In the genomic region with DNA sequence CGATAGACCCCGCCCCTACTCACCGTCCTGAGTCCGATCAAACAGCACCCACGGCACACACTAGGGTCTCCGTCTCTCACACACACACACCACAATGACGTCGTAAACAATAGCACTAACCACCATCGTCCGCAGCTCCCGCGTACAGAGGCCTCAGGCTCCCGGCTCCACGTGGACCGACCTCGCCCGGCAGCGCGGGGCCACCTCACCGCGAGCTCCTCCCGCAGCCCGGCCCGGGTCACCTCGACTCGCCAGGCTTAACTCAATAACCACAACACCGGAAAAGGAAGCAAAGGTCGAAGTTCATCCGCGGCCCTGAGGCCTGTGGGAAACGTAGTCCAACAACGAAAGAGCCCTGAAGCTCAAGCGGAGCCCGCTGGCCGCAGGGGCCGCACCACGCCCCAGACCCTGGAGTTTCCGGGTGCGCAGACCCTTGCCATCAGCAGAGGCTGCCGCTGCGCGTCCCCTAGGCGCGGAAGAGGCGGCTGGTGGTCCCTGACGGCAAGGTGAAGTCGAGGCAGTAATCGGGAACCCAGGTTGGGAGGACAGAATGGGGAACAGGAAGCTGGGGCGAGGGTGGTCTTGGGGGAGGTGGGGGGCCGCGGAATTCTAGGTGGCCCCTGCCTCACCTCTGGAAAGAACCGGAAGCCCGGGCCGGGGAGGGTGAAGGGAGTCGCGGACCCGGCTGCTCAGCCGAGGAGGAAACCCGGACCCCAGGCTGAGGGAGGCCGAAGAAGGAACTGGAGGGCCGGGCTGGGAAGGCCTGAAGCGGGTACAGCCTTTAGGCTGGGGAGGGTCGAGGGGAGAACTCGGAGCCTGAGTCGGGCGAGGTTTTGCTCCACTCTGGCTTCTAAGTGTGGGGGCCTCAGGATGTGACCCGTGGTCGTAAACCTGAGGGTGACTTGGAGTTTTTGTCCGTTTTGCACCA, we compare ENCODE assay signal across 8 cellular contexts. TPM values are rescaled to one million over a fixed set of nuclear protein-coding genes. Genes with fewer than 3 reads are reported as not detected.
DNase-seq lines count a peak whose midpoint lies in the region; ATAC-seq and TF ChIP-seq lines count a peak whose summit lies in the region.

A gene (minus strand): TSS at position 273 of the 928 bp plus-strand sequence. CDS start 946 bp downstream, outside the sequence.

- peak within 1 kb of the TSS; percentile 55 to 93 (median 79) for H3K4me3 ChIP-seq in heart left ventricle

- H3K9me3 ChIP-seq in heart left ventricle, result peaks cover 0 to 41% (median 3%) of the 10 kb centered on the region in 12 donors

- peaks cover 36% of the 10 kb centered on the region for H3K4me1 Mint-ChIP-seq in activated naive CD8-positive, alpha-beta T cell treated with anti-CD3 and anti-CD28 coated beads, Interleukin-2, amount 50 U/mL, for 24 hours
- H3K4me1 Mint-ChIP-seq in type B pancreatic cell (ENCODE audit: unreplicated experiment), result peaks cover 17% of the 10 kb centered on the region

- 0 to 1% (median 1%) methylated on average over 54 to 69 of the region's 69 CpGs for WGBS in heart left ventricle, 4 donors

- H3K27me3 ChIP-seq in heart left ventricle, result no peaks in the 10 kb centered on the region

- TF ChIP-seq POLR2A in heart left ventricle (IDR thresholded peaks at IDR 0.05), result peak; percentile 62 to 82

- peak within 1 kb of the TSS; percentile 92 for H3K27ac Mint-ChIP-seq in activated naive CD8-positive, alpha-beta T cell treated with anti-CD3 and anti-CD28 coated beads, Interleukin-2, amount 50 U/mL, for 24 hours
- H3K27ac Mint-ChIP-seq in type B pancreatic cell, result peak within 1 kb of the TSS; percentile 99

- peaks cover 0 to 27% (median 20%) of the 10 kb centered on the region in 12 donors for H3K4me1 ChIP-seq in heart left ventricle

- peaks cover 33% of the 10 kb centered on the region for H3K9me3 Mint-ChIP-seq in activated naive CD8-positive, alpha-beta T cell treated with anti-CD3 and anti-CD28 coated beads, Interleukin-2, amount 50 U/mL, for 24 hours
- H3K9me3 Mint-ChIP-seq in type B pancreatic cell, result peaks cover 3% of the 10 kb centered on the region

- intact Hi-C loops in heart left ventricle (cut with DNase I), result loop anchor here in 2 of 10 donors (5.0 kb wide), 1 partner anchor 46 kb away; a partner anchor contains a TSS

- peaks cover 79% of the 10 kb centered on the region for H3K36me3 Mint-ChIP-seq in activated naive CD8-positive, alpha-beta T cell treated with anti-CD3 and anti-CD28 coated beads, Interleukin-2, amount 50 U/mL, for 24 hours (ENCODE audit: low read depth)
- H3K36me3 Mint-ChIP-seq in type B pancreatic cell, result peaks cover 56% of the 10 kb centered on the region

- peaks cover 2 to 59% (median 35%) of the 10 kb centered on the region in 9 donors for H3K36me3 ChIP-seq in heart left ventricle

- peak; percentile 29 for DNase-seq in NCI-H1417 treated with DMSO at 0.1 percent for 48 hours (lab: John Stamatoyannopoulos, UW)
- DNase-seq in SW 1271 (lab: John Stamatoyannopoulos, UW), result peak; percentile 71 to 87
- peak; percentile 80 for DNase-seq in activated naive CD8-positive, alpha-beta T cell treated with anti-CD3 and anti-CD28 coated beads, Interleukin-2, amount 50 U/mL, for 24 hours
- peak; percentile 90 to 92 (median 91) for DNase-seq in heart left ventricle
- DNase-seq in pons (ENCODE audit: low spot score), result peak; percentile 90
- peak; percentile 93 for DNase-seq in type B pancreatic cell (ENCODE audit: extremely low spot score, unreplicated experiment)

- TF ChIP-seq CTCF in GM12873 (IDR thresholded peaks at IDR 0.05; ENCODE audit: insufficient read depth, low read depth, low read length, missing control alignments) (peak; percentile 10), heart left ventricle (IDR thresholded peaks at IDR 0.05) (no peak), type B pancreatic cell (conservative IDR thresholded peaks at IDR 0.05) (peak; percentile 28)

- H3K4me3 Mint-ChIP-seq in activated naive CD8-positive, alpha-beta T cell treated with anti-CD3 and anti-CD28 coated beads, Interleukin-2, amount 50 U/mL, for 24 hours, result peak within 1 kb of the TSS; percentile 90
- H3K4me3 Mint-ChIP-seq in type B pancreatic cell, result peak within 1 kb of the TSS; percentile 99

- ATAC-seq in HG02763 (IDR thresholded peaks at IDR 0.05; ENCODE audit: unreplicated experiment) (peak; percentile 86), heart left ventricle (peak; percentile 94 to 99 (median 99))
- peak; percentile 97 for ATAC-seq in activated naive CD8-positive, alpha-beta T cell treated with anti-CD3 and anti-CD28 coated beads, Interleukin-2, amount 50 U/mL, for 24 hours

- no peaks in the 10 kb centered on the region for H3K27me3 Mint-ChIP-seq in activated naive CD8-positive, alpha-beta T cell treated with anti-CD3 and anti-CD28 coated beads, Interleukin-2, amount 50 U/mL, for 24 hours
- no peaks in the 10 kb centered on the region for H3K27me3 Mint-ChIP-seq in type B pancreatic cell

- H3K27ac ChIP-seq in heart left ventricle, result peak within 1 kb of the TSS; percentile 42 to 90 (median 86)

RNA-seq across cellular contexts. Expression of the gene that starts here (rescaled TPM):
- 10 to 100 TPM; 10.0 to 17.8 (median 13.5) TPM for total RNA-seq in heart left ventricle
- polyA plus RNA-seq in heart left ventricle, result 1 to 10 TPM; 7.2 to 7.8 TPM
- 19.3 and 23.9 TPM in 2 replicates for total RNA-seq in type B pancreatic cell (ENCODE audit: low replicate concordance)

Comparison
In these comparisons a context has a peak if more than half of its experiments do, and no peak if none do; other contexts are left out.
1. Peak in every context shown above with its lines: DNase-seq, ATAC-seq, H3K4me3 ChIP-seq and H3K27ac ChIP-seq.
2. CTCF ChIP-seq: peak in GM12873 (single experiment) and type B pancreatic cell (single experiment); none in heart left ventricle (0 of 12).
3. DNase-seq: peak in every context shown above with its lines; median percentile 93 in type B pancreatic cell; 91 in heart left ventricle; 90 in pons; 80 in activated naive CD8-positive, alpha-beta T cell treated with anti-CD3 and anti-CD28 coated beads, Interleukin-2, amount 50 U/mL, for 24 hours; 79 in SW 1271; 29 in NCI-H1417 treated with DMSO at 0.1 percent for 48 hours.